In the genomic region with DNA sequence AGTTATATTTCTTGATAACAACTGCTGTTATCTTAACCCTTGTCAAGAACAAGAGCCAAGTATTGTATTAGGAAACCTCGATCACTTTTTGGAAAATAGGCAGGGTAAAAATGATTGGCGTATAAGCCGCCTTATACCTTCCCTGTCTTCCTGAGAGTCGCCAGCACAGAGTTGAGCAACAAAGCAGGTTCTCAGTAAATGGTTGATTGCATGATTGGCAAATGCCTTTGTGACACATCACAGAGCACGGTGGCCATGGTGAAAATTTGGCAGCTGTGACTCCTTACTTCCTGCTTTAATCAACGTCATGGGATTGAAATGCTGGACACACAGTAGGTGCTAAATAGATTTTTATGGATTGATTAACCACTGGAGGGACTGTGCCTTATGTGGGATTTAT, we compare ENCODE assay signal across 8 cellular contexts. TPM values are rescaled to one million over a fixed set of nuclear protein-coding genes. Genes with fewer than 3 reads are reported as not detected.
A peak's percentile ranks its signal among the peaks of the same experiment; 100 is the strongest.
DNase-seq lines count a peak whose midpoint lies in the region; ATAC-seq and TF ChIP-seq lines count a peak whose summit lies in the region.

No MANE protein-coding gene starts in this region.

- peak; percentile 78 for DNase-seq in CD1c-positive myeloid dendritic cell (ENCODE audit: extremely low spot score)
- peak; percentile 97 for DNase-seq in dermis blood vessel endothelial cell
- DNase-seq in C1 segment of cervical spinal cord (lab: John Stamatoyannopoulos, UW) = no peak

- H3K4me2 ChIP-seq in OCI-LY1 (ENCODE audit: low read length) (0 out of 2 replicates have a peak overlapping the region, but pooled peaks have one; percentile 21), skeletal muscle satellite cell (ENCODE audit: low read length) (peak overlapping the region; percentile 69)

- H3K9me2 ChIP-seq in OCI-LY1 (ENCODE audit: low read depth, low read length) = no peaks in the 10 kb centered on the region

- H3K79me2 ChIP-seq in OCI-LY1 (ENCODE audit: insufficient read depth, low read length) = no peaks in the 10 kb centered on the region

- H3K27ac ChIP-seq in OCI-LY1 (ENCODE audit: low read depth, low read length, poor library complexity, severe bottlenecking) = no peak overlapping the region

- ATAC-seq in HG02981 (IDR thresholded peaks at IDR 0.05; ENCODE audit: unreplicated experiment) (peak; percentile 31), GM19395 (IDR thresholded peaks at IDR 0.05; ENCODE audit: unreplicated experiment) (no peak), HG03045 (IDR thresholded peaks at IDR 0.05; ENCODE audit: unreplicated experiment) (no peak)

- peak overlapping the region; percentile 16 for H3K4me3 ChIP-seq in OCI-LY1 (ENCODE audit: low read depth, low read length, poor library complexity, severe bottlenecking)
- peak overlapping the region; percentile 51 for H3K4me3 ChIP-seq in skeletal muscle satellite cell (ENCODE audit: low read length)

- H2AFZ ChIP-seq in OCI-LY1 (ENCODE audit: low read length) = no peak overlapping the region

- no peak for TF ChIP-seq CTCF in OCI-LY1 (IDR thresholded peaks at IDR 0.05; ENCODE audit: low read length)

- H3K9me3 ChIP-seq in OCI-LY1 (ENCODE audit: low read length) (no peaks in the 10 kb centered on the region), skeletal muscle satellite cell (replicated peaks; ENCODE audit: low read length) (no peaks in the 10 kb centered on the region)

- H3F3A ChIP-seq in OCI-LY1 (ENCODE audit: insufficient read depth, low read length) = no peaks in the 10 kb centered on the region

- H3K36me3 ChIP-seq in OCI-LY1 (ENCODE audit: insufficient read depth, low read length) (no peaks in the 10 kb centered on the region), skeletal muscle satellite cell (ENCODE audit: insufficient read depth, low read length) (no peaks in the 10 kb centered on the region)

- no peaks in the 10 kb centered on the region for H3K27me3 ChIP-seq in OCI-LY1 (ENCODE audit: insufficient read depth, low read length)
- no peaks in the 10 kb centered on the region for H3K27me3 ChIP-seq in skeletal muscle satellite cell (ENCODE audit: control insufficient read depth, insufficient read depth, low read length)

- no peaks in the 10 kb centered on the region for H4K20me1 ChIP-seq in OCI-LY1 (ENCODE audit: insufficient read depth, low read length)

- H3K4me1 ChIP-seq in OCI-LY1 (ENCODE audit: insufficient read depth, low read length, severe bottlenecking) (peaks cover 3% of the 10 kb centered on the region), skeletal muscle satellite cell (ENCODE audit: control insufficient read depth, insufficient read depth, low read length) (peaks cover 37% of the 10 kb centered on the region)

- H3K9ac ChIP-seq in OCI-LY1 (ENCODE audit: low read length) (no peak overlapping the region), skeletal muscle satellite cell (ENCODE audit: low read depth, low read length) (peak overlapping the region; percentile 39)

RNA-seq across cellular contexts. Expression of gene KLHL29, which starts 3.9 kb away (rescaled TPM):
- 3.7 and 5.8 TPM in 2 replicates for total RNA-seq in dermis blood vessel endothelial cell
- 7.6 and 12.7 TPM in 2 replicates for total RNA-seq in skeletal muscle satellite cell (2012; rRNA removed)

Comparison
In these comparisons a context has a peak if more than half of its experiments do, and no peak if none do; other contexts are left out.
1. DNase-seq: peak in CD1c-positive myeloid dendritic cell (single experiment) and dermis blood vessel endothelial cell (single experiment); none in C1 segment of cervical spinal cord (0 of 14).